1 cellular context compared by ENCODE assay signal in the genomic region with DNA sequence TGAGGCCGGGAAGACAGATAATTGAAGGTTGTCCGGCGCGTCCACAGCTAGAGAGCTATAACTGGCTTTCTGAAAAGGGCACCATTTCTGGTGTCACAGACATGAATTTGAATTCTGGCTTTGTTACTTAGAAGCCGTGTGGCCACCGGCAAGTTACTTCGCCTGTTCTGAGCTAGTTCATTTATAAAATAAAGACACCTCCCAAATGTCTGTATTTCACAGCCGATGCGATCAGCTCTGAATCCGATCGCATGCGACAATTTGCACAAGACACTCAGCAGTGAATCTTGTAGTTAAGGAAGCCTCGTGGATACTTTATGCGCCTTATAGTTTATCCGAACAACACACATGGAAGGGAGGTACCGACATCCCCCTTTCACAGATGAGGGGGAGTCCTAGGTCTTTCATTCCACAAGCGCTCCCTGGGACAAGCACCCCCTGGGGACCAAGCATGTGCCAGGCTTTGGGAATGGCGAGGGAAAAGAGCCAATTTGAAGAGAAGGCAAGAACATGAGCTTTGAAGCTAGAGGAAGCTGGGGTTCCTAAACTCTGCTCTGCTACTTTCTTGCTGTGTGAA.
TF ChIP-seq lines count a peak whose summit lies in the region.

No MANE protein-coding gene starts in this region.

TF ChIP-seq in IMR-90, 13 proteins besides CTCF, POLR2A, EP300 and RAD21:
- TF ChIP-seq SMC3 (IDR thresholded peaks at IDR 0.05; ENCODE audit: low read depth, low read length) = no peak
- TF ChIP-seq CHD1 (IDR thresholded peaks at IDR 0.05; ENCODE audit: low read depth, low read length) = no peak; the same call in 1 of the 2 replicates
- no peak for TF ChIP-seq RFX5 (IDR thresholded peaks at IDR 0.05; ENCODE audit: low read depth, low read length)
- no peak for TF ChIP-seq RCOR1 (IDR thresholded peaks at IDR 0.05; ENCODE audit: insufficient replicate concordance, low read length)
- TF ChIP-seq, protein P1, sequence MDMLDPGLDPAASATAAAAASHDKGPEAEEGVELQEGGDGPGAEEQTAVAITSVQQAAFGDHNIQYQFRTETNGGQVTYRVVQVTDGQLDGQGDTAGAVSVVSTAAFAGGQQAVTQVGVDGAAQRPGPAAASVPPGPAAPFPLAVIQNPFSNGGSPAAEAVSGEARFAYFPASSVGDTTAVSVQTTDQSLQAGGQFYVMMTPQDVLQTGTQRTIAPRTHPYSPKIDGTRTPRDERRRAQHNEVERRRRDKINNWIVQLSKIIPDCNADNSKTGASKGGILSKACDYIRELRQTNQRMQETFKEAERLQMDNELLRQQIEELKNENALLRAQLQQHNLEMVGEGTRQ (IDR thresholded peaks at IDR 0.05; ENCODE audit: low read depth, low read length) = no peak
- TF ChIP-seq MAZ (IDR thresholded peaks at IDR 0.05; ENCODE audit: borderline replicate concordance, low read depth, low read length) = no peak
- no peak for TF ChIP-seq MXI1 (IDR thresholded peaks at IDR 0.05; ENCODE audit: borderline replicate concordance, low read depth, low read length)
- TF ChIP-seq NFE2L2 (IDR thresholded peaks at IDR 0.05; ENCODE audit: low read depth, low read length) = no peak
